In genomic region chr20:53881362-53881761, GRCh38 we compare ENCODE assay signal across 19 cellular contexts.
DNase-seq lines count a peak whose midpoint lies in the region; ATAC-seq, FAIRE-seq and TF ChIP-seq lines count a peak whose summit lies in the region.
"Had no signal": no experiment of that assay in that cellular context is flagged by ENCODE, and none has a peak within 500 bp of the region (broad histone marks: within the 10 kb centered on the region; RNA-seq: fewer than 3 reads in every experiment).

No MANE protein-coding gene starts in this region.

- ATAC-seq in HepG2: 0 out of 3 replicates have a peak, but pooled peaks have one; percentile 8
- ATAC-seq in right lobe of liver: no peak
- ATAC-seq in K562: no peak
- ATAC-seq in GM19395 (IDR thresholded peaks at IDR 0.05; ENCODE audit: unreplicated experiment): no peak
- no peak for ATAC-seq in GM18517 (IDR thresholded peaks at IDR 0.05; ENCODE audit: unreplicated experiment)
- ATAC-seq: GM12878 had no signal

- no peak for TF ChIP-seq CTCF in HepG2 (CRISPR knock-in tag; IDR thresholded peaks at IDR 0.05)
- TF ChIP-seq CTCF in right lobe of liver (IDR thresholded peaks at IDR 0.05): no peak
- no peak for TF ChIP-seq CTCF in OCI-LY7 (conservative IDR thresholded peaks at IDR 0.05; ENCODE audit: low read length)
- TF ChIP-seq CTCF in K562 (IDR thresholded peaks at IDR 0.05 in 2 of 3, conservative IDR thresholded peaks at IDR 0.05 in 1 of 3; ENCODE audit: insufficient read depth in 2 of 3, low read depth in 1 of 3, low read length in 3 of 3): no peak
- no peak for TF ChIP-seq CTCF in coronary artery (IDR thresholded peaks at IDR 0.05)

- no peak overlapping the region for H2AFZ ChIP-seq in HepG2 (ENCODE audit: low read length)
- peak overlapping the region; percentile 30; the same call in 1 of the 2 replicates for H2AFZ ChIP-seq in OCI-LY7 (ENCODE audit: low read length)
- H2AFZ ChIP-seq in K562 (ENCODE audit: low read depth, low read length): no peak overlapping the region

- H3K9me2 ChIP-seq in OCI-LY7 (ENCODE audit: insufficient read depth, low read length): no peaks in the 10 kb centered on the region

- TF ChIP-seq POLR2A in HepG2 (IDR thresholded peaks at IDR 0.05; ENCODE audit: insufficient read depth in 1 of 2, low read depth in 2 of 2, low read length in 2 of 2) (no peak), right lobe of liver (IDR thresholded peaks at IDR 0.05) (no peak), K562 (conservative IDR thresholded peaks at IDR 0.05) (no peak)

- H3K79me2 ChIP-seq in HepG2 (ENCODE audit: insufficient read depth, low read length) (no peaks in the 10 kb centered on the region), OCI-LY7 (ENCODE audit: insufficient read depth, low read depth, low read length) (no peaks in the 10 kb centered on the region), K562 (ENCODE audit: control insufficient read depth, insufficient read depth, low read length) (no peaks in the 10 kb centered on the region)

- H3K36me3 ChIP-seq in HepG2 (replicated peaks in 1 of 2; ENCODE audit: control insufficient read depth in 1 of 2, insufficient read depth in 2 of 2, low read length in 2 of 2) (no peaks in the 10 kb centered on the region), right lobe of liver (no peaks in the 10 kb centered on the region), OCI-LY7 (ENCODE audit: insufficient read depth, low read length) (no peaks in the 10 kb centered on the region), K562 (ENCODE audit: control insufficient read depth, insufficient read depth, low read length) (no peaks in the 10 kb centered on the region)
- H3K36me3 ChIP-seq: BLaER1, MG63 had no signal

- H3K27me3 ChIP-seq in HepG2 (ENCODE audit: control insufficient read depth in 1 of 2, insufficient read depth in 2 of 2, low read length in 2 of 2): no peaks in the 10 kb centered on the region
- no peaks in the 10 kb centered on the region for H3K27me3 ChIP-seq in right lobe of liver
- no peaks in the 10 kb centered on the region for H3K27me3 ChIP-seq in K562 (ENCODE audit: control insufficient read depth in 2 of 2, insufficient read depth in 2 of 2, low read length in 2 of 2)
- H3K27me3 ChIP-seq: BLaER1, MG63 had no signal

- no peak overlapping the region for H3K4me3 ChIP-seq in HepG2 (replicated peaks in 1 of 3; ENCODE audit: insufficient read depth in 1 of 3, low read depth in 2 of 3, low read length in 3 of 3)
- H3K4me3 ChIP-seq in right lobe of liver: no peak overlapping the region
- no peak overlapping the region for H3K4me3 ChIP-seq in OCI-LY7 (ENCODE audit: low read depth, low read length, poor library complexity, severe bottlenecking)
- H3K4me3 ChIP-seq in K562: no peak overlapping the region
- no peak overlapping the region for H3K4me3 ChIP-seq in coronary artery
- H3K4me3 ChIP-seq: BLaER1, GM12878, MG63 had no signal

- no peaks in the 10 kb centered on the region for H3K9me1 ChIP-seq in K562 (ENCODE audit: control insufficient read depth, insufficient read depth, low read length)

- H4K20me1 ChIP-seq in HepG2 (ENCODE audit: insufficient read depth, low read length) (no peaks in the 10 kb centered on the region), OCI-LY7 (ENCODE audit: insufficient read depth, low read length) (no peaks in the 10 kb centered on the region), K562 (replicated peaks; ENCODE audit: control insufficient read depth, insufficient read depth, low read length) (no peaks in the 10 kb centered on the region)
- H4K20me1 ChIP-seq: BLaER1 had no signal

- H3K9ac ChIP-seq in HepG2 (ENCODE audit: insufficient read depth, low read depth, low read length): no peak overlapping the region
- H3K9ac ChIP-seq in K562 (ENCODE audit: insufficient read depth in 1 of 2, low read depth in 2 of 2, low read length in 2 of 2): no peak overlapping the region; a peak in 1 of 4 replicates
- H3K9ac ChIP-seq: BLaER1 had no signal

- BruUV-seq in HepG2 (replicated peaks; lab: Mats Ljungman, UMichigan): no TSS peak
- BruUV-seq in OCI-LY7 (replicated peaks; lab: Mats Ljungman, UMichigan): no TSS peak
- no TSS peak for BruUV-seq in K562 (replicated peaks; lab: Mats Ljungman, UMichigan)

- intact Hi-C loops in HepG2 (cut with micrococcal nuclease; ENCODE audit: unreplicated experiment): no loop called here
- intact Hi-C loops in right lobe of liver (cut with DNase I): no loop called here
- intact Hi-C loops in OCI-LY7 (cut with micrococcal nuclease; ENCODE audit: unreplicated experiment): no loop called here
- intact Hi-C loops in K562 (cut with micrococcal nuclease): no loop called here

- H3K4me2 ChIP-seq in HepG2 (ENCODE audit: low read depth, low read length) (peak overlapping the region; percentile 53), OCI-LY7 (ENCODE audit: low read length) (no peak overlapping the region), K562 (ENCODE audit: insufficient read depth, low read length) (no peak overlapping the region)
- H3K4me2 ChIP-seq: BLaER1 had no signal

- no peak for DNase-seq in HepG2 (ENCODE audit: low spot score)
- DNase-seq in right lobe of liver: no peak
- no peak for DNase-seq in OCI-LY7 (ENCODE audit: low spot score)
- DNase-seq in K562 (ENCODE audit: extremely low read depth in 1 of 4, low spot score in 3 of 4): no peak
- no peak for DNase-seq in coronary artery (ENCODE audit: low spot score)
- no peak for DNase-seq in NCI-H524 treated with DMSO at 0.1 percent for 48 hours (lab: John Stamatoyannopoulos, UW)
- DNase-seq: Calu3; CD4-positive, alpha-beta memory T cell; EL; Karpas-422; MG63; NCI-H187; NCI-H345; NCI-H526; Right ventricle myocardium superior had no signal

- H3K4me1 ChIP-seq in HepG2 (ENCODE audit: insufficient read depth, low read length) (peaks cover 75% of the 10 kb centered on the region), right lobe of liver (peaks cover 0 to 13% (median 3%) of the 10 kb centered on the region in 4 donors), OCI-LY7 (ENCODE audit: insufficient read depth, low read length, poor library complexity, severe bottlenecking) (peaks cover 29% of the 10 kb centered on the region), K562 (replicated peaks in 1 of 2; ENCODE audit: control insufficient read depth in 2 of 2, insufficient read depth in 2 of 2, low read length in 2 of 2) (no peaks in the 10 kb centered on the region; a peak in 2 of 5 replicates)

- FAIRE-seq in HepG2 (lab: Jason Lieb, UNC) (no peak), K562 (lab: Jason Lieb, UNC) (no peak)
- FAIRE-seq: GM12878 had no signal

- in situ Hi-C loops in HepG2 (cut with HindIII; ENCODE audit: extremely low pct_ligation_motif_present, low pct_unique_long_range_greater_than_20kb) (no loop called here), K562 (cut with MboI) (no loop called here)

- H3K27ac ChIP-seq in HepG2 (ENCODE audit: extremely low read length, insufficient read depth, low read length) (no peak overlapping the region), right lobe of liver (no peak overlapping the region), OCI-LY7 (ENCODE audit: low read depth, low read length, poor library complexity, severe bottlenecking) (no peak overlapping the region), K562 (ENCODE audit: extremely low read depth, low read depth, low read length) (no peak overlapping the region), coronary artery (no peak overlapping the region)
- H3K27ac ChIP-seq: BLaER1 had no signal

- CTCF ChIA-PET in HepG2 (lab: Yijun Ruan, JAX; ENCODE audit: low intra/inter-chr PET ratio, low total read pairs): no interaction called here
- CTCF ChIA-PET in OCI-LY7 (lab: Charles Lee; ENCODE audit: unreplicated experiment): no interaction called here
- CTCF ChIA-PET in K562 (lab: Yijun Ruan, JAX; ENCODE audit: low intra/inter-chr PET ratio): no interaction called here

- TF ChIP-seq EP300 in HepG2 (IDR thresholded peaks at IDR 0.05; ENCODE audit: low read depth in 2 of 2, low read length in 2 of 2) (no peak), HepG2 (CRISPR knock-in tag; IDR thresholded peaks at IDR 0.05; ENCODE audit: borderline replicate concordance) (no peak), K562 (IDR thresholded peaks at IDR 0.05; ENCODE audit: low read length) (no peak)

- POLR2A ChIA-PET in HepG2 (lab: Yijun Ruan, JAX) (interaction anchor here (0.7 to 3.4 kb wide), 8 partner anchors 15 to 288 kb away, joined by 3 to 15 read pairs (median 4); partner anchors contain the start of gene ZNF217), OCI-LY7 (lab: Charles Lee) (interaction anchor here (0.5 to 3.3 kb wide), 3 partner anchors 10 to 198 kb away, joined by 3 to 22 read pairs (median 3); no protein-coding TSS in a partner anchor), K562 (lab: Yijun Ruan, JAX) (interaction anchor here (1.0 kb wide), 1 partner anchor 309 kb away, joined by 4 read pairs; no protein-coding TSS in a partner anchor)

- TF ChIP-seq RAD21 in HepG2 (CRISPR knock-in tag; IDR thresholded peaks at IDR 0.05) (no peak), K562 (CRISPR knock-in tag; conservative IDR thresholded peaks at IDR 0.05 in 1 of 2, IDR thresholded peaks at IDR 0.05 in 1 of 2) (no peak)

- 23% methylated on average over 3 of the region's 3 CpGs for WGBS in HepG2 (ENCODE audit: low lambda C conversion rate)
- WGBS in right lobe of liver (ENCODE audit: insufficient coverage, low coverage, low lambda C conversion rate, missing lambda C conversion rate): 91% methylated on average over 3 of the region's 3 CpGs
- 32% methylated on average over 3 of the region's 3 CpGs for WGBS in K562 (ENCODE audit: insufficient coverage, low coverage, missing lambda C conversion rate)

- H3K9me3 ChIP-seq in HepG2 (ENCODE audit: low read length) (no peaks in the 10 kb centered on the region), right lobe of liver (no peaks in the 10 kb centered on the region), OCI-LY7 (ENCODE audit: low read length) (no peaks in the 10 kb centered on the region), K562 (replicated peaks; ENCODE audit: control insufficient read depth, insufficient read depth, low read depth, low read length) (no peaks in the 10 kb centered on the region)
- H3K9me3 ChIP-seq: BLaER1, MG63 had no signal

TF ChIP-seq in HepG2, 621 proteins besides CTCF, POLR2A, EP300 and RAD21 (continues in another document):
- TF ChIP-seq BORCS8-MEF2B (CRISPR knock-in tag; IDR thresholded peaks at IDR 0.05) (0 out of 2 replicates have a peak, but pooled peaks have one; percentile 25), MYNN (CRISPR knock-in tag; IDR thresholded peaks at IDR 0.05; ENCODE audit: low read depth) (no peak), XRCC5 (optimal IDR thresholded peaks at IDR 0.05; ENCODE audit: low read length) (peak; percentile 24), HOXA9 (CRISPR knock-in tag; IDR thresholded peaks at IDR 0.05; ENCODE audit: borderline replicate concordance) (no peak)

TF ChIP-seq in K562, 482 proteins besides CTCF, POLR2A, EP300 and RAD21 (continues in another document):
- peak; percentile 74 for TF ChIP-seq EWSR1 (IDR thresholded peaks at IDR 0.05; ENCODE audit: borderline replicate concordance, low read depth, partially characterized antibody)
- no peak for TF ChIP-seq KLF13 (tag; IDR thresholded peaks at IDR 0.05; ENCODE audit: borderline replicate concordance, low read depth)

Comparison
In these comparisons a context has a peak if more than half of its experiments do, and no peak if none do; other contexts are left out.
1. Of the 241 proteins assayed by ChIP-seq in both HepG2 and K562: peak only in HepG2: HIVEP1 and XRCC5; only in K562: none; in both: none; in neither: 239.